Comparison of ENCODE assay signal across 22 cellular contexts in genomic region chr13:73278186-73278585, GRCh38.
DNase-seq lines count a peak whose midpoint lies in the region; ATAC-seq and TF ChIP-seq lines count a peak whose summit lies in the region.
"Had no signal": no experiment of that assay in that cellular context is flagged by ENCODE, and none has a peak within 500 bp of the region (broad histone marks: within the 10 kb centered on the region; RNA-seq: fewer than 3 reads in every experiment).

No MANE protein-coding gene starts in this region.

- 86 to 90% methylated on average over 1 of the region's 1 CpG for WGBS in sigmoid colon, 2 donors

- ATAC-seq in GM18519 (IDR thresholded peaks at IDR 0.05; ENCODE audit: low FRiP score, unreplicated experiment): peak; percentile 52
- ATAC-seq in GM19452 (IDR thresholded peaks at IDR 0.05; ENCODE audit: unreplicated experiment): peak; percentile 67
- peak; percentile 67 for ATAC-seq in HG02678 (IDR thresholded peaks at IDR 0.05; ENCODE audit: unreplicated experiment)
- peak; percentile 63 for ATAC-seq in HG03378 (IDR thresholded peaks at IDR 0.05; ENCODE audit: unreplicated experiment)
- no peak for ATAC-seq in GM18907 (IDR thresholded peaks at IDR 0.05; ENCODE audit: unreplicated experiment)
- ATAC-seq: activated CD4-positive, alpha-beta T cell treated with anti-CD3 and anti-CD28 coated beads for 36 hours; gastrocnemius medialis had no signal

- TF ChIP-seq EP300 in sigmoid colon (IDR thresholded peaks at IDR 0.05): no peak

- CTCF ChIA-PET in A673 (lab: Charles Lee): no interaction called here

- TF ChIP-seq POLR2A in sigmoid colon (IDR thresholded peaks at IDR 0.05): no peak

- H3K4me1 ChIP-seq in A673 (ENCODE audit: insufficient read depth, low read length, poor library complexity, severe bottlenecking) (peaks cover 26% of the 10 kb centered on the region), sigmoid colon (peaks cover 0 to 15% (median 7%) of the 10 kb centered on the region in 4 donors)

- POLR2A ChIA-PET in A673 (lab: Charles Lee; ENCODE audit: low non-redundant PET): no interaction called here

- H3K9me3 ChIP-seq in A673 (ENCODE audit: low read depth, low read length, poor library complexity, severe bottlenecking): peaks cover 8% of the 10 kb centered on the region
- H3K9me3 ChIP-seq in sigmoid colon: no peaks in the 10 kb centered on the region
- H3K9me3 ChIP-seq: gastrocnemius medialis, stomach had no signal

- H3K36me3 ChIP-seq in A673 (ENCODE audit: insufficient read depth, low read length, poor library complexity, severe bottlenecking) (no peaks in the 10 kb centered on the region), sigmoid colon (no peaks in the 10 kb centered on the region)
- H3K36me3 ChIP-seq: esophagus muscularis mucosa, gastrocnemius medialis, stomach had no signal

- no TSS peak for BruUV-seq in A673 (replicated peaks; lab: Mats Ljungman, UMichigan)

- intact Hi-C loops in A673 (cut with micrococcal nuclease; ENCODE audit: unreplicated experiment): no loop called here
- intact Hi-C loops in sigmoid colon (cut with DNase I): no loop called here

- H3K27me3 ChIP-seq in A673 (replicated peaks; ENCODE audit: insufficient read depth, low read depth, low read length, poor library complexity) (no peaks in the 10 kb centered on the region), sigmoid colon (no peaks in the 10 kb centered on the region)
- H3K27me3 ChIP-seq: esophagus muscularis mucosa, gastrocnemius medialis, stomach had no signal

- H3K4me3 ChIP-seq in A673 (ENCODE audit: low read depth, low read length, poor library complexity, severe bottlenecking) (no peak overlapping the region), sigmoid colon (no peak overlapping the region)
- H3K4me3 ChIP-seq: esophagus muscularis mucosa, gastrocnemius medialis, stomach had no signal

- no peak for DNase-seq in A673 (ENCODE audit: low spot score)
- no peak for DNase-seq in sigmoid colon
- no peak for DNase-seq in NCI-H748 treated with DMSO at 0.1 percent for 48 hours (lab: John Stamatoyannopoulos, UW)
- DNase-seq: activated CD4-positive, alpha-beta T cell treated with anti-CD3 and anti-CD28 coated beads for 36 hours; CD4-positive, CD25-positive, alpha-beta regulatory T cell; DMS153; effector memory CD4-positive, alpha-beta T cell; gastrocnemius medialis; GF-D8; mammary epithelial cell; NCI-H1436 treated with DMSO at 0.1 percent for 48 hours; NCI-H524 treated with DMSO at 0.1 percent for 48 hours; nucleus accumbens; stomach; SW 1271; trophoblast cell had no signal

- H3K27ac ChIP-seq in A673 (ENCODE audit: low read depth, low read length, poor library complexity, severe bottlenecking) (no peak overlapping the region), sigmoid colon (no peak overlapping the region)
- H3K27ac ChIP-seq: esophagus muscularis mucosa, gastrocnemius medialis, stomach had no signal

- TF ChIP-seq CTCF in A673 (conservative IDR thresholded peaks at IDR 0.05; ENCODE audit: low read depth, low read length) (no peak), sigmoid colon (IDR thresholded peaks at IDR 0.05) (no peak)
